In genomic region chr15:41852736-41853135, GRCh38 we compare ENCODE assay signal across 27 cellular contexts.
"Had no signal": no experiment of that assay in that cellular context is flagged by ENCODE, and none has a peak within 500 bp of the region (broad histone marks: within the 10 kb centered on the region; RNA-seq: fewer than 3 reads in every experiment).

No MANE protein-coding gene starts in this region.

- H3K9me3 Mint-ChIP-seq: activated B cell treated with CpG ODN at 0.5 μM for 24 hours; activated T-cell treated with anti-CD3 and anti-CD28 coated beads, Interleukin-2, amount 50 U/mL, for 72 hours; central memory CD8-positive, alpha-beta T cell; dendritic cell treated with granulocyte-macrophage colony-stimulating factor and Interleukin-4, amounts not matched to agents 40 ng/mL and 50 ng/mL, for 4 days; mesothelial cell of epicardium; naive B cell; nephron progenitor cell; stimulated activated effector memory CD8-positive, alpha-beta T cell treated with anti-CD3 and anti-CD28 coated beads, Interleukin-12 subunit alpha, Interleukin-12 subunit beta, amount 100 ng/mL, for 72 hours; stimulated activated naive CD8-positive, alpha-beta T cell treated with anti-CD3 and anti-CD28 coated beads, Interleukin-15, Interleukin-2, amounts not matched to agents 100 ng/mL and 50 ng/mL, for 24 hours; type B pancreatic cell had no signal

- H3K4me3 ChIP-seq: esophagus squamous epithelium, heart right ventricle, ovary, prostate gland, sigmoid colon, thoracic aorta, uterus had no signal

- H3K27ac Mint-ChIP-seq: activated B cell treated with CpG ODN at 0.5 μM for 24 hours; activated CD4-positive, alpha-beta T cell treated with anti-CD3 and anti-CD28 coated beads for 36 hours; activated CD8-positive, alpha-beta memory T cell treated with anti-CD3 and anti-CD28 coated beads, Interleukin-2, amount 10 ng/mL, durations not matched to agents 7 days and 5 days; activated CD8-positive, alpha-beta T cell treated with anti-CD3 and anti-CD28 coated beads, Interleukin-2, amount 10 ng/mL, durations not matched to agents 7 days and 5 days; activated naive CD8-positive, alpha-beta T cell; activated T-cell treated with anti-CD3 and anti-CD28 coated beads, Interleukin-2, amount 50 U/mL, for 72 hours; dendritic cell treated with granulocyte-macrophage colony-stimulating factor and Interleukin-4, amounts not matched to agents 40 ng/mL and 50 ng/mL, for 4 days; mesothelial cell of epicardium; naive B cell; nephron progenitor cell; stimulated activated effector memory CD8-positive, alpha-beta T cell treated with anti-CD3 and anti-CD28 coated beads, Interleukin-12 subunit alpha, Interleukin-12 subunit beta, amount 100 ng/mL, for 72 hours; stimulated activated naive CD8-positive, alpha-beta T cell treated with anti-CD3 and anti-CD28 coated beads, Interleukin-15, Interleukin-2, amounts not matched to agents 100 ng/mL and 50 ng/mL, for 24 hours; type B pancreatic cell had no signal

- H3K27ac ChIP-seq: esophagus squamous epithelium, heart right ventricle, ovary, prostate gland, sigmoid colon, thoracic aorta, uterus had no signal

- H3K27me3 ChIP-seq: heart right ventricle, ovary, uterus had no signal

- H3K4me1 Mint-ChIP-seq: central memory CD8-positive, alpha-beta T cell had no signal

- H3K36me3 Mint-ChIP-seq: activated naive CD8-positive, alpha-beta T cell had no signal

- H3K4me3 Mint-ChIP-seq: activated B cell treated with CpG ODN at 0.5 μM for 24 hours; activated CD4-positive, alpha-beta T cell treated with anti-CD3 and anti-CD28 coated beads for 36 hours; activated CD8-positive, alpha-beta memory T cell treated with anti-CD3 and anti-CD28 coated beads, Interleukin-2, amount 10 ng/mL, durations not matched to agents 7 days and 5 days; activated CD8-positive, alpha-beta T cell treated with anti-CD3 and anti-CD28 coated beads, Interleukin-2, amount 10 ng/mL, durations not matched to agents 7 days and 5 days; activated naive CD8-positive, alpha-beta T cell; activated T-cell treated with anti-CD3 and anti-CD28 coated beads, Interleukin-2, amount 50 U/mL, for 72 hours; central memory CD8-positive, alpha-beta T cell; dendritic cell treated with granulocyte-macrophage colony-stimulating factor and Interleukin-4, amounts not matched to agents 40 ng/mL and 50 ng/mL, for 4 days; mesothelial cell of epicardium; naive B cell; nephron progenitor cell; stimulated activated effector memory CD8-positive, alpha-beta T cell treated with anti-CD3 and anti-CD28 coated beads, Interleukin-12 subunit alpha, Interleukin-12 subunit beta, amount 100 ng/mL, for 72 hours; stimulated activated naive CD8-positive, alpha-beta T cell treated with anti-CD3 and anti-CD28 coated beads, Interleukin-15, Interleukin-2, amounts not matched to agents 100 ng/mL and 50 ng/mL, for 24 hours; type B pancreatic cell had no signal

- H3K36me3 ChIP-seq: ovary, uterus had no signal

- H3K27me3 Mint-ChIP-seq: activated B cell treated with CpG ODN at 0.5 μM for 24 hours; activated CD4-positive, alpha-beta T cell treated with anti-CD3 and anti-CD28 coated beads for 36 hours; activated CD8-positive, alpha-beta memory T cell treated with anti-CD3 and anti-CD28 coated beads, Interleukin-2, amount 10 ng/mL, durations not matched to agents 7 days and 5 days; activated naive CD8-positive, alpha-beta T cell; central memory CD8-positive, alpha-beta T cell; stimulated activated naive CD8-positive, alpha-beta T cell treated with anti-CD3 and anti-CD28 coated beads, Interleukin-15, Interleukin-2, amounts not matched to agents 100 ng/mL and 50 ng/mL, for 24 hours; type B pancreatic cell had no signal

- H3K4me1 ChIP-seq: heart right ventricle, prostate gland, sigmoid colon, uterus had no signal

- DNase-seq: activated B cell treated with CpG ODN at 0.5 μM for 24 hours; activated CD4-positive, alpha-beta T cell treated with anti-CD3 and anti-CD28 coated beads for 36 hours; activated CD8-positive, alpha-beta memory T cell treated with anti-CD3 and anti-CD28 coated beads, Interleukin-2, amount 10 ng/mL, durations not matched to agents 7 days and 5 days; activated CD8-positive, alpha-beta T cell treated with anti-CD3 and anti-CD28 coated beads, Interleukin-2, amount 10 ng/mL, durations not matched to agents 7 days and 5 days; activated naive CD4-positive, alpha-beta T cell; activated T-cell treated with anti-CD3 and anti-CD28 coated beads, Interleukin-2, amount 50 U/mL, for 72 hours; anterior cingulate cortex; esophagus squamous epithelium; foreskin melanocyte; heart right ventricle; naive B cell; nephron progenitor cell; ovary; retina; sigmoid colon; small intestine; stimulated activated CD4-positive, alpha-beta T cell treated with anti-CD3 and anti-CD28 coated beads, Interleukin-4, amount 100 ng/mL, for 24 hours; uterus had no signal

- H3K9me3 ChIP-seq: esophagus squamous epithelium, heart right ventricle, ovary, prostate gland, sigmoid colon, thoracic aorta, uterus had no signal
